ENCODE assay signal across 23 cellular contexts in the genomic region with DNA sequence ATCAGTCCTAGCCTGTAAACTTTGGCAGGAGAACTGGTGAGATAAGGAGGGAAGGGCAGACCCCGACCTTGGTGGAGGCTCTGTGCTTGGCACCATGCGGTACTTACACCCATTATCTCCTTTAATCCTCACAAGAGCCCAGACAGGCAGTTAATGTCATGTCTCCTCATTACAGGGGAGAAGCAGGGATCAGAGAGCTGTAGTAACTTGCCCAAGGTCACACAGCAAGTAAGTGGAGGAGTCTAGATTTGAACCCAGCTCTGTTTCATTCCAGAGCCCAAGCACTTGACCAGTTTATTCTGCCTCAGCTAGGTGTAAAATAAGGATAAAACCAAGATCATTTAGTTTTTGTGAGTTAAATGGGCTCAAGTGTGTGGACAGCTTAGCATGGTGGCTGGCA. TPM values are rescaled to one million over a fixed set of nuclear protein-coding genes. Genes with fewer than 3 reads are reported as not detected.
"Had no signal": no experiment of that assay in that cellular context is flagged by ENCODE, and none has a peak within 500 bp of the region (broad histone marks: within the 10 kb centered on the region; RNA-seq: fewer than 3 reads in every experiment).

No MANE protein-coding gene starts in this region.

- DNase-seq: colonic mucosa; effector CD8-positive, alpha-beta T cell; endodermal cell; foreskin keratinocyte; hypothalamus; immature natural killer cell; islet precursor cell; natural killer cell; sigmoid colon; stimulated activated CD4-positive, alpha-beta T cell treated with anti-CD3 and anti-CD28 coated beads, Interleukin-2, amount 100 ng/mL, for 24 hours; stimulated activated CD4-positive, alpha-beta T cell treated with anti-CD3 and anti-CD28 coated beads, Interleukin-4, amount 100 ng/mL, for 24 hours; stimulated activated naive CD8-positive, alpha-beta T cell treated with anti-CD3 and anti-CD28 coated beads, Interleukin-15, Interleukin-2, amounts not matched to agents 100 U/mL and 50 U/mL, for 24 hours; substantia nigra; testis; tibial artery had no signal

- H3K36me3 ChIP-seq: colonic mucosa, gastroesophageal sphincter, prostate gland, right atrium auricular region, sigmoid colon, tibial artery had no signal

- H3K27ac ChIP-seq: colonic mucosa, epithelial cell of prostate, foreskin keratinocyte, gastroesophageal sphincter, prostate gland, right atrium auricular region, sigmoid colon, testis, tibial artery had no signal

- H3K4me3 ChIP-seq: colonic mucosa, gastroesophageal sphincter, lung, prostate gland, right atrium auricular region, sigmoid colon, testis, tibial artery had no signal

- H3K27me3 ChIP-seq: colonic mucosa, gastroesophageal sphincter, right atrium auricular region, sigmoid colon, testis had no signal

- ATAC-seq: foreskin keratinocyte; gastroesophageal sphincter; natural killer cell; stimulated activated effector memory CD8-positive, alpha-beta T cell treated with anti-CD3 and anti-CD28 coated beads, Interleukin-12 subunit alpha, Interleukin-12 subunit beta, amount 100 ng/mL, for 72 hours; stimulated activated naive CD8-positive, alpha-beta T cell treated with anti-CD3 and anti-CD28 coated beads, Interleukin-15, Interleukin-2, amounts not matched to agents 100 U/mL and 50 U/mL, for 24 hours had no signal

- H3K9me3 ChIP-seq: colonic mucosa, gastroesophageal sphincter, prostate gland, right atrium auricular region, sigmoid colon, testis, tibial artery had no signal

- H3K4me1 ChIP-seq: colonic mucosa, gastroesophageal sphincter, prostate gland, right atrium auricular region, sigmoid colon, testis, tibial artery had no signal

RNA-seq across cellular contexts. Expression of gene POU3F1, which starts 14.0 kb away (rescaled TPM):
- total RNA-seq: colonic mucosa, liver, right atrium auricular region, sigmoid colon had no signal
- polyA plus RNA-seq: fibroblast of lung, liver had no signal
